In the genomic region with DNA sequence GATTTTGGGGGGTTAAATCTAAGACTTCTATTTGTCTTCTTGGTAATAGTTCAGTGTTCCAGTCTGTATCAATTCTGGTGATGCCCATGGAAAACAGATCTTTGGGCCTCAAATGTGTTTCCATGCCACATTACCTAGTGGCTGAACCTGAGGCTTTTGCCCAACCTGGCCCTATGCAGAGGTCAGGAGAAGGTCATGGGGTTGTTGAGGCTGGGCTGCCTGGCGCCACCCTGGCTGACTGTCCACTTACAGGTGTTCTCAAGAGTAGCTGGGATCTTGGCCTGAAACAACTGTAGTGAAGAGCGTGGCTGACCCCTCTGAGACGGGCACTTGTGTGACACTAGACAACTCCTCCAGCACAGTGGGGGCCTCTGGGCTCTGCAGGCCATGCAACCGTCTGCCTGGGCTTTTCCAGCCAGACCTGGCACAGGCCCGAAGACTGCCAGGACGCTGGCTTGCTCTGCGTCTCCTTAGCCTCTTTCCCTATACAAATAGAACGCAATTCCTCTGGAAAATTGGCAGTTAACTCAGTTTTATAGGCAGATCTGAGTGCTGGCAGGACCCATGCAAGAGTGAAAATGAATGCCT, we compare ENCODE assay signal across 14 cellular contexts.
A peak's percentile ranks its signal among the peaks of the same experiment; 100 is the strongest.
DNase-seq lines count a peak whose midpoint lies in the region; ATAC-seq and TF ChIP-seq lines count a peak whose summit lies in the region.
"Had no signal": no experiment of that assay in that cellular context is flagged by ENCODE, and none has a peak within 500 bp of the region (broad histone marks: within the 10 kb centered on the region; RNA-seq: fewer than 3 reads in every experiment).

No MANE protein-coding gene starts in this region.

- DNase-seq in NCI-H526 (lab: John Stamatoyannopoulos, UW), result peak; percentile 30 to 72
- DNase-seq in left lobe of liver (ENCODE audit: low spot score), result no peak
- peak; percentile 59 for DNase-seq in lung (ENCODE audit: low spot score)
- peak; percentile 96 to 98 for DNase-seq in thyroid gland
- no peak for DNase-seq in gastrocnemius medialis
- no peak for DNase-seq in NCI-H510A treated with DMSO at 0.1 percent for 48 hours (lab: John Stamatoyannopoulos, UW)
- DNase-seq in activated gamma-delta T cell (lab: John Stamatoyannopoulos, UW), result no peak
- DNase-seq: BE2C; CD4-positive, alpha-beta memory T cell; DND-41; GF-D8; HCEC 1CT; HFFc6 had no signal

- no peaks in the 10 kb centered on the region for H3K9me3 ChIP-seq in lung (ENCODE audit: control insufficient read depth in 2 of 2, insufficient read depth in 1 of 2, low read length in 1 of 2)
- no peaks in the 10 kb centered on the region for H3K9me3 ChIP-seq in thyroid gland
- H3K9me3 ChIP-seq in gastrocnemius medialis, result no peaks in the 10 kb centered on the region
- H3K9me3 ChIP-seq: BE2C had no signal

- intact Hi-C loops in thyroid gland (cut with DNase I) (no loop called here), gastrocnemius medialis (cut with DNase I; ENCODE audit: low total_unique reads) (loop anchor here (10.0 kb wide), 1 partner anchor 375 kb away; no protein-coding TSS in a partner anchor)

- 63 to 90% methylated on average over 8 of the region's 8 CpGs for WGBS in lung, 2 donors
- WGBS in thyroid gland, 2 donors, result 20 to 42% methylated on average over 7 to 8 of the region's 8 CpGs

- H3K36me3 ChIP-seq in lung (ENCODE audit: control insufficient read depth in 2 of 2, insufficient read depth in 2 of 2, low read length in 2 of 2) (no peaks in the 10 kb centered on the region), thyroid gland (no peaks in the 10 kb centered on the region), gastrocnemius medialis (no peaks in the 10 kb centered on the region)
- H3K36me3 ChIP-seq: BE2C had no signal

- in situ Hi-C loops in gastrocnemius medialis (cut with MboI; ENCODE audit: low sequenced_read_pairs in 4 of 4), result no loop called here

- H3K4me1 ChIP-seq in lung (ENCODE audit: control insufficient read depth in 2 of 2, insufficient read depth in 2 of 2, low read length in 2 of 2), result peaks cover 0 to 6% of the 10 kb centered on the region in 2 donors
- peaks cover 40 to 71% of the 10 kb centered on the region in 2 donors for H3K4me1 ChIP-seq in thyroid gland
- no peaks in the 10 kb centered on the region for H3K4me1 ChIP-seq in gastrocnemius medialis
- H3K4me1 ChIP-seq: BE2C had no signal

- H3K27ac ChIP-seq in lung (ENCODE audit: low read depth in 1 of 2, low read length in 1 of 2) (peak overlapping the region in 1 of 2 donors; percentile 28), thyroid gland (peak overlapping the region; percentile 89 to 97 (median 91)), gastrocnemius medialis (no peak overlapping the region)
- H3K27ac ChIP-seq: C4-2B had no signal

- H3K4me3 ChIP-seq in lung (no peak overlapping the region), thyroid gland (replicated peaks in 1 of 3) (no peak overlapping the region), gastrocnemius medialis (no peak overlapping the region)

- H3K27me3 ChIP-seq in lung (ENCODE audit: control insufficient read depth, insufficient read depth), result no peaks in the 10 kb centered on the region
- no peaks in the 10 kb centered on the region for H3K27me3 ChIP-seq in thyroid gland
- no peaks in the 10 kb centered on the region for H3K27me3 ChIP-seq in gastrocnemius medialis
- H3K27me3 ChIP-seq: BE2C had no signal

- peak in 1 of 2 donors; percentile 53 for TF ChIP-seq POLR2A in thyroid gland (IDR thresholded peaks at IDR 0.05)
- TF ChIP-seq POLR2A in gastrocnemius medialis (IDR thresholded peaks at IDR 0.05), result no peak

- ATAC-seq in left lobe of liver, result peak; percentile 37
- ATAC-seq in lung (ENCODE audit: insufficient read depth, low FRiP score), result peak; percentile 53
- ATAC-seq in gastrocnemius medialis, result no peak

- TF ChIP-seq CTCF in lung (IDR thresholded peaks at IDR 0.05; ENCODE audit: control extremely low read depth, extremely low read depth), result no peak
- peak in 2 of 6 experiments; percentile 12 to 20 for TF ChIP-seq CTCF in thyroid gland (IDR thresholded peaks at IDR 0.05)
- no peak for TF ChIP-seq CTCF in gastrocnemius medialis (IDR thresholded peaks at IDR 0.05 in 4 of 5, conservative IDR thresholded peaks at IDR 0.05 in 1 of 5)

Comparison
In these comparisons a context has a peak if more than half of its experiments do, and no peak if none do; other contexts are left out.
1. DNase-seq: peak in NCI-H526 (2 of 2), lung (single experiment) and thyroid gland (2 of 2); none in left lobe of liver (single experiment), gastrocnemius medialis (0 of 2), NCI-H510A treated with DMSO at 0.1 percent for 48 hours (single experiment) and activated gamma-delta T cell (single experiment).
2. ATAC-seq: peak in left lobe of liver (single experiment) and lung (single experiment); none in gastrocnemius medialis (0 of 2).
3. H3K27ac ChIP-seq: peak in thyroid gland (3 of 3); none in gastrocnemius medialis (0 of 4).